9 cellular contexts compared by ENCODE assay signal in the genomic region with DNA sequence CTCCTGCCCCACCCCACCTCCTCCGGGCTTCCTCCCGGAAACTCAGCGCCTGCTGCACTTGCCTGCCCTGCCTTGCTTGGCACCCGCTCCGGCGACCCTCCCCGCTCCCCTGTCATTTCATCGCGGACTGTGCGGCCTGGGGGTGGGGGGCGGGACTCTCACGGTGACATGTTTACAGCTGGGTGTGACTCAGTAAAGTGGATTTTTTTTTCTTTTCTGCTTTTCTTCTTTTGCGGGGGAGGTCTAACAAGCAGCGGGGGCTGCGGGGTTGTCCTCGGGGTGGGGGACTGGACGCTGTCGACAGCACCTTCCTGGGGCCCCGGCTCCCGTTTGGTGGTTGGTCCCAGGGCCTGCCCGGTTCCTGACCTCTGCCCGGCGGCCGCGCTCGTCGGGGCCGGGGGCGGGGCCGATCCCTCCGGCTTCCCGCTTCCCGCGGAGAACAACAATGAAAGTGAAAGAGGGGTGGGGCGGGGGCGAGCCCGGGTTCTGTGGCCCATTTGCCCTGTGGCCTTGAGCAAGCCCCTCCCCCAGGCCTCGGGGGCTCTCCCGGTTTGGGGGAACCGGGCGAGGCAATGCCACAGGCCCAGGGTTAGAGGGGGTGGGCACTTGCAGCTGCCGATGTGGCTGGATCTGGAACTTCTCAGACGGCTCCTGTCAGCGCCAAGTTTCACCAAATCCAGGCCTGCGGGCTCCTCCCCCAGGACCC. TPM values are rescaled to one million over a fixed set of nuclear protein-coding genes. Genes with fewer than 3 reads are reported as not detected.
A peak's percentile ranks its signal among the peaks of the same experiment; 100 is the strongest.
DNase-seq lines count a peak whose midpoint lies in the region; ATAC-seq and TF ChIP-seq lines count a peak whose summit lies in the region.
"Had no signal": no experiment of that assay in that cellular context is flagged by ENCODE, and none has a peak within 500 bp of the region (broad histone marks: within the 10 kb centered on the region; RNA-seq: fewer than 3 reads in every experiment).

No MANE protein-coding gene starts in this region.

- H3K27me3 ChIP-seq in neutrophil (peaks cover 49% of the 10 kb centered on the region), upper lobe of right lung (peaks cover 3% of the 10 kb centered on the region)

- TF ChIP-seq CTCF in fibroblast of villous mesenchyme (IDR thresholded peaks at IDR 0.05; ENCODE audit: insufficient read depth, low read depth, low read length) = no peak
- no peak for TF ChIP-seq CTCF in neutrophil (IDR thresholded peaks at IDR 0.05)
- TF ChIP-seq CTCF in upper lobe of right lung (IDR thresholded peaks at IDR 0.05) = no peak

- peak; percentile 64 for ATAC-seq in activated T-cell treated with anti-CD3 and anti-CD28 coated beads, Interleukin-2, amount 50 U/mL, for 72 hours (replicated peaks in 1 of 2)
- peak; percentile 69 for ATAC-seq in upper lobe of right lung
- ATAC-seq in HG03045 (IDR thresholded peaks at IDR 0.05; ENCODE audit: unreplicated experiment) = no peak

- H3K27me3 Mint-ChIP-seq in activated T-cell treated with anti-CD3 and anti-CD28 coated beads, Interleukin-2, amount 50 U/mL, for 72 hours (ENCODE audit: low read depth) = peaks cover 21% of the 10 kb centered on the region

- intact Hi-C loops in upper lobe of right lung (cut with DNase I) = no loop called here

- peak overlapping the region; percentile 76 for H3K27ac ChIP-seq in neutrophil
- H3K27ac ChIP-seq in upper lobe of right lung = peak overlapping the region; percentile 68
- H3K27ac ChIP-seq: epithelial cell of prostate had no signal

- H3K27ac Mint-ChIP-seq in activated T-cell treated with anti-CD3 and anti-CD28 coated beads, Interleukin-2, amount 50 U/mL, for 72 hours = peak overlapping the region; percentile 49

- peaks cover 32 to 57% of the 10 kb centered on the region in 2 experiments for H3K4me1 ChIP-seq in neutrophil (ENCODE audit: control insufficient read depth in 1 of 2, insufficient read depth in 1 of 2, low read depth in 1 of 2, low read length in 1 of 2)
- H3K4me1 ChIP-seq in upper lobe of right lung = peaks cover 23% of the 10 kb centered on the region

- H3K4me3 ChIP-seq in fibroblast of villous mesenchyme (ENCODE audit: low read depth, low read length) (peak overlapping the region; percentile 63), neutrophil (ENCODE audit: low read depth in 1 of 2, low read length in 1 of 2) (peak overlapping the region; percentile 87 to 88), upper lobe of right lung (peak overlapping the region; percentile 67)

- H3K36me3 ChIP-seq in neutrophil (peaks cover 42% of the 10 kb centered on the region), upper lobe of right lung (peaks cover 13% of the 10 kb centered on the region)

- peak; percentile 65 for DNase-seq in NCI-H2029 (lab: John Stamatoyannopoulos, UW)
- no peak for DNase-seq in NCI-H2029 treated with DMSO at 0.1 percent for 48 hours (lab: John Stamatoyannopoulos, UW)
- DNase-seq in NCI-H69 (lab: John Stamatoyannopoulos, UW) = peak; percentile 82
- DNase-seq in activated T-cell treated with anti-CD3 and anti-CD28 coated beads, Interleukin-2, amount 50 U/mL, for 72 hours = peak; percentile 75 to 79
- peak; percentile 75 for DNase-seq in fibroblast of villous mesenchyme (ENCODE audit: low read depth)
- peak; percentile 87 for DNase-seq in upper lobe of right lung

- H3K4me3 Mint-ChIP-seq in activated T-cell treated with anti-CD3 and anti-CD28 coated beads, Interleukin-2, amount 50 U/mL, for 72 hours = peak overlapping the region; percentile 84 to 85

- H3K4me1 Mint-ChIP-seq in activated T-cell treated with anti-CD3 and anti-CD28 coated beads, Interleukin-2, amount 50 U/mL, for 72 hours (ENCODE audit: low read depth) = peaks cover 6% of the 10 kb centered on the region

- peaks cover 3 to 11% of the 10 kb centered on the region in 2 donors for H3K36me3 Mint-ChIP-seq in activated T-cell treated with anti-CD3 and anti-CD28 coated beads, Interleukin-2, amount 50 U/mL, for 72 hours (ENCODE audit: insufficient read depth in 2 of 2)

- H3K9me3 ChIP-seq in neutrophil (peaks cover 6% of the 10 kb centered on the region), upper lobe of right lung (no peaks in the 10 kb centered on the region)

- H3K9me3 Mint-ChIP-seq in activated T-cell treated with anti-CD3 and anti-CD28 coated beads, Interleukin-2, amount 50 U/mL, for 72 hours = peaks cover 0 to 1% of the 10 kb centered on the region in 2 donors

RNA-seq across cellular contexts. Expression of gene MDK, which starts 1.0 kb away (rescaled TPM):
- total RNA-seq in activated T-cell treated with anti-CD3 and anti-CD28 coated beads, Interleukin-2, amount 50 U/mL, for 72 hours = 10 to 100 TPM; 11.9 to 12.8 TPM
- total RNA-seq in fibroblast of villous mesenchyme (11.7 and 30.0 TPM in 2 replicates), upper lobe of right lung (24.7 TPM)

RNA-seq across cellular contexts. Expression of gene CHRM4, which starts 11.1 kb away (rescaled TPM):
- total RNA-seq in activated T-cell treated with anti-CD3 and anti-CD28 coated beads, Interleukin-2, amount 50 U/mL, for 72 hours = under 1 TPM; 0.26 to 0.63 TPM
- under 0.01 TPM in 1 of 2 replicates, not detected in the other for total RNA-seq in fibroblast of villous mesenchyme
- 0.35 TPM for total RNA-seq in upper lobe of right lung

RNA-seq across cellular contexts. Expression of gene DGKZ, which starts 33.2 kb away (rescaled TPM):
- 10 to 100 TPM; 84.2 to 94.0 TPM for total RNA-seq in activated T-cell treated with anti-CD3 and anti-CD28 coated beads, Interleukin-2, amount 50 U/mL, for 72 hours
- 50.1 and 63.1 TPM in 2 replicates for total RNA-seq in fibroblast of villous mesenchyme
- total RNA-seq in upper lobe of right lung = 50.4 TPM
